13 cellular contexts compared by ENCODE assay signal in the genomic region with DNA sequence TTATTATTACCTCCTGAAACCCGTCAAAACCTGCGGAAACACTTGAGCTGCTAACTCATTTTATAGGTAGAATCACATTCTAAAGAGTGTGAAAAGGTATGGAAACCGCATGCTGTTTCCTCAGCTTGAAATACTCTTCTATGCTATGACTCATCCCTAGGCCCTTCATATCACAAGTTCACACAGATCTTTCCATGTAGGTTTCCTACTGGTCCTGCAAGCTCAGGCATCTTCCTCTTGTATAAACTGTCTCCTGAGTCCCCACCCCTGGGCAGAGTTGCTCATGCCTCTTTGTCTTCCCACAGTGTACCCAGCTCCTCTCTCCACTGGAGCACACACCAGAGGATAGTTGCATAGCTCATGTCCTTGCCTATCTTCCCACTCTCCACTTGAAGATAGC.
"Had no signal": no experiment of that assay in that cellular context is flagged by ENCODE, and none has a peak within 500 bp of the region (broad histone marks: within the 10 kb centered on the region; RNA-seq: fewer than 3 reads in every experiment).

No MANE protein-coding gene starts in this region.

- H3K9me3 ChIP-seq: adrenal gland, thoracic aorta, uterus had no signal

- DNase-seq: activated naive CD4-positive, alpha-beta T cell treated with Interleukin-2 at 50 U/mL for 16 hours; adrenal gland; dermis blood vessel endothelial cell; heart left ventricle; islet precursor cell; left ventricle myocardium superior; sigmoid colon; T-helper 17 cell; uterus had no signal

- ATAC-seq: heart left ventricle, left ventricle myocardium superior, T-helper 17 cell, WTC11 had no signal

- H3K27ac ChIP-seq: adrenal gland, heart left ventricle, sigmoid colon, thoracic aorta, uterus had no signal

- H3K27ac Mint-ChIP-seq: stimulated activated naive CD8-positive, alpha-beta T cell treated with anti-CD3 and anti-CD28 coated beads, Interleukin-15, Interleukin-2, amounts not matched to agents 100 ng/mL and 50 ng/mL, for 24 hours; T-helper 17 cell; WTC11 had no signal

- H3K36me3 ChIP-seq: adrenal gland, heart left ventricle, sigmoid colon, thoracic aorta, uterus had no signal

- H3K4me3 ChIP-seq: adrenal gland, heart left ventricle, sigmoid colon, thoracic aorta, uterus had no signal

- H3K4me1 ChIP-seq: adrenal gland, heart left ventricle, sigmoid colon, uterus had no signal

- H3K27me3 ChIP-seq: adrenal gland, heart left ventricle, sigmoid colon, uterus had no signal

- FAIRE-seq: frontal cortex had no signal
